ENCODE assay signal across 15 cellular contexts in genomic region chr15:31024979-31025378, GRCh38. TPM values are rescaled to one million over a fixed set of nuclear protein-coding genes. Genes with fewer than 3 reads are reported as not detected.
DNase-seq lines count a peak whose midpoint lies in the region; TF ChIP-seq lines count a peak whose summit lies in the region.
"Had no signal": no experiment of that assay in that cellular context is flagged by ENCODE, and none has a peak within 500 bp of the region (broad histone marks: within the 10 kb centered on the region; RNA-seq: fewer than 3 reads in every experiment).

No MANE protein-coding gene starts in this region.

- H3K27ac Mint-ChIP-seq in osteocyte (ENCODE audit: unreplicated experiment) = peak overlapping the region; percentile 56
- H3K27ac Mint-ChIP-seq: activated naive CD8-positive, alpha-beta T cell treated with anti-CD3 and anti-CD28 coated beads, Interleukin-2, amount 50 U/mL, for 24 hours; immature natural killer cell; stimulated activated effector memory CD8-positive, alpha-beta T cell treated with anti-CD3 and anti-CD28 coated beads, Interleukin-12 subunit alpha, Interleukin-12 subunit beta, amount 100 ng/mL, for 72 hours had no signal

- peak; percentile 24 for DNase-seq in ELR (ENCODE audit: low read depth)
- peak; percentile 40 for DNase-seq in SK-N-DZ (ENCODE audit: low spot score)
- peak; percentile 85 for DNase-seq in fibroblast of villous mesenchyme (ENCODE audit: low read depth)
- DNase-seq in osteocyte (ENCODE audit: extremely low spot score, unreplicated experiment) = no peak
- DNase-seq in medulla oblongata (ENCODE audit: extremely low spot score) = no peak
- DNase-seq in cortex of kidney (lab: John Stamatoyannopoulos, UW) = no peak
- DNase-seq in germinal center (ENCODE audit: low spot score) = no peak
- DNase-seq in stimulated activated CD4-positive, alpha-beta T cell treated with anti-CD3 and anti-CD28 coated beads, Interleukin-12 subunit alpha, Interleukin-12 subunit beta, amount 100 ng/mL, for 4 hours = no peak
- DNase-seq: activated CD4-positive, CD25-positive, alpha-beta regulatory T cell treated with anti-CD3 and anti-CD28 coated beads, Interleukin-2, amount 50 U/mL, for 72 hours; activated naive CD8-positive, alpha-beta T cell treated with anti-CD3 and anti-CD28 coated beads, Interleukin-2, amount 50 U/mL, for 24 hours; activated T-cell treated with anti-CD3 and anti-CD28 coated beads for 4 hours; immature natural killer cell; NCI-H1436 treated with DMSO at 0.1 percent for 48 hours; stimulated activated CD4-positive, alpha-beta T cell treated with anti-CD3 and anti-CD28 coated beads, Interleukin-4, amount 100 ng/mL, for 4 hours had no signal

- H3K36me3 Mint-ChIP-seq in osteocyte (ENCODE audit: unreplicated experiment) = no peaks in the 10 kb centered on the region
- H3K36me3 Mint-ChIP-seq: immature natural killer cell; stimulated activated effector memory CD8-positive, alpha-beta T cell treated with anti-CD3 and anti-CD28 coated beads, Interleukin-12 subunit alpha, Interleukin-12 subunit beta, amount 100 ng/mL, for 72 hours had no signal

- H3K4me1 Mint-ChIP-seq in osteocyte (ENCODE audit: unreplicated experiment) = peaks cover 28% of the 10 kb centered on the region

- no peaks in the 10 kb centered on the region for H3K9me3 Mint-ChIP-seq in osteocyte (ENCODE audit: unreplicated experiment)
- H3K9me3 Mint-ChIP-seq: activated naive CD8-positive, alpha-beta T cell treated with anti-CD3 and anti-CD28 coated beads, Interleukin-2, amount 50 U/mL, for 24 hours; immature natural killer cell; stimulated activated effector memory CD8-positive, alpha-beta T cell treated with anti-CD3 and anti-CD28 coated beads, Interleukin-12 subunit alpha, Interleukin-12 subunit beta, amount 100 ng/mL, for 72 hours had no signal

- H3K4me3 ChIP-seq in fibroblast of villous mesenchyme (ENCODE audit: low read depth, low read length) = no peak overlapping the region

- H3K27me3 Mint-ChIP-seq in osteocyte (ENCODE audit: unreplicated experiment) = no peaks in the 10 kb centered on the region

- H3K4me3 Mint-ChIP-seq in osteocyte (ENCODE audit: unreplicated experiment) = no peak overlapping the region
- H3K4me3 Mint-ChIP-seq: activated naive CD8-positive, alpha-beta T cell treated with anti-CD3 and anti-CD28 coated beads, Interleukin-2, amount 50 U/mL, for 24 hours; immature natural killer cell; stimulated activated effector memory CD8-positive, alpha-beta T cell treated with anti-CD3 and anti-CD28 coated beads, Interleukin-12 subunit alpha, Interleukin-12 subunit beta, amount 100 ng/mL, for 72 hours had no signal

- TF ChIP-seq CTCF in fibroblast of villous mesenchyme (IDR thresholded peaks at IDR 0.05; ENCODE audit: insufficient read depth, low read depth, low read length) (no peak), osteocyte (IDR thresholded peaks at IDR 0.05) (no peak)

RNA-seq across cellular contexts. Expression of gene MTMR10, which starts 33.6 kb away (rescaled TPM):
- 5.1 and 8.9 TPM in 2 replicates for polyA plus RNA-seq in SK-N-DZ (2014; cell fraction: cytosol; rRNA removed)
- 5.8 and 7.4 TPM in 2 replicates for polyA plus RNA-seq in SK-N-DZ (2014; cell fraction: nucleus; rRNA removed)
- total RNA-seq in fibroblast of villous mesenchyme (25.4 and 37.6 TPM in 2 replicates), osteocyte (23.3 and 23.7 TPM in 2 replicates)

Comparison
In these comparisons a context has a peak if more than half of its experiments do, and no peak if none do; other contexts are left out.
1. DNase-seq: peak in ELR (single experiment), SK-N-DZ (single experiment) and fibroblast of villous mesenchyme (single experiment); none in osteocyte (single experiment), medulla oblongata (single experiment), cortex of kidney (single experiment), germinal center (single experiment) and stimulated activated CD4-positive, alpha-beta T cell treated with anti-CD3 and anti-CD28 coated beads, Interleukin-12 subunit alpha, Interleukin-12 subunit beta, amount 100 ng/mL, for 4 hours (single experiment).